Comparison of ENCODE assay signal across 7 cellular contexts in genomic region chr4:127604949-127605709, GRCh38.
DNase-seq lines count a peak whose midpoint lies in the region; ATAC-seq, FAIRE-seq and TF ChIP-seq lines count a peak whose summit lies in the region.

No MANE protein-coding gene starts in this region.

- CTCF ChIA-PET in HEK293T (lab: Yijun Ruan, JAX): interaction anchor here (1.8 kb wide), 1 partner anchor 128 kb away, joined by 13 read pairs; no protein-coding TSS in a partner anchor

- ATAC-seq in GM21381 (IDR thresholded peaks at IDR 0.05; ENCODE audit: unreplicated experiment) (no peak), GM19351 (IDR thresholded peaks at IDR 0.05; ENCODE audit: unreplicated experiment) (no peak)

- DNase-seq in GM18507 (ENCODE audit: extremely low spot score, insufficient read length, low read depth): no peak
- DNase-seq in NCI-H510A (lab: John Stamatoyannopoulos, UW): peak; percentile 35
- DNase-seq in cerebellar cortex (ENCODE audit: low spot score): peak; percentile 26
- DNase-seq in medulla oblongata (ENCODE audit: extremely low spot score): peak; percentile 58
- no peak for DNase-seq in HEK293T (ENCODE audit: extremely low spot score)

- POLR2A ChIA-PET in HEK293T (lab: Yijun Ruan, JAX): no interaction called here

- FAIRE-seq in GM18507 (lab: Jason Lieb, UNC): peak; percentile 35

TF ChIP-seq in HEK293T, 16 proteins besides CTCF, POLR2A, EP300 and RAD21:
- TF ChIP-seq CTBP1 (IDR thresholded peaks at IDR 0.05; ENCODE audit: borderline replicate concordance) (no peak), BHLHE40 (IDR thresholded peaks at IDR 0.05; ENCODE audit: borderline replicate concordance) (no peak), FOXM1 (IDR thresholded peaks at IDR 0.05; ENCODE audit: borderline replicate concordance) (no peak), SP1 (IDR thresholded peaks at IDR 0.05) (no peak)

Comparison
In these comparisons a context has a peak if more than half of its experiments do, and no peak if none do; other contexts are left out.
1. DNase-seq: peak in NCI-H510A (single experiment), cerebellar cortex (single experiment) and medulla oblongata (single experiment); none in GM18507 (single experiment) and HEK293T (single experiment).